ENCODE assay signal across 33 cellular contexts in the genomic region with DNA sequence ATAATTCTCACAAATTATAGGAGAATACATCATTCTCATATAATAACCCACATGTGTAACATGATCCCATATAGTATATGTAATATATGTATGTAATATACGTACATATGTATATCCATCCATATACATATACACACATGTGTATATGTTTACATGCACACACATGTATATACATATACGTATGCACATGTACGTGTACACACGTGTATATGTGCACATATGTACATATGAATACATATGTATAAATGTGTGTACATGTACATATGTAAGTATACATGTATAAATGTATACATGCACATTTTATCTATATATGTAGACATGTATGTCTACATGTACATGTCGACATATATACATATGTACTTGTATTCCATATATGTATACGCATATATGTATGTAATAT.
A peak's percentile ranks its signal among the peaks of the same experiment; 100 is the strongest.
DNase-seq lines count a peak whose midpoint lies in the region; ATAC-seq, FAIRE-seq and TF ChIP-seq lines count a peak whose summit lies in the region.
"Had no signal": no experiment of that assay in that cellular context is flagged by ENCODE, and none has a peak within 500 bp of the region (broad histone marks: within the 10 kb centered on the region; RNA-seq: fewer than 3 reads in every experiment).

No MANE protein-coding gene starts in this region.

- TF ChIP-seq RAD21 in HepG2 (CRISPR knock-in tag; IDR thresholded peaks at IDR 0.05) = no peak

- TF ChIP-seq CTCF in HepG2 (CRISPR knock-in tag; IDR thresholded peaks at IDR 0.05) = no peak
- no peak for TF ChIP-seq CTCF in right lobe of liver (IDR thresholded peaks at IDR 0.05)
- no peak for TF ChIP-seq CTCF in pancreas (IDR thresholded peaks at IDR 0.05)

- no peak for FAIRE-seq in HepG2 (lab: Jason Lieb, UNC)
- peak; percentile 33 for FAIRE-seq in colon (lab: Jason Lieb, UNC)
- peak; percentile 57 for FAIRE-seq in frontal cortex (lab: Jason Lieb, UNC)
- FAIRE-seq in pancreas (lab: Jason Lieb, UNC) = peak; percentile 9
- FAIRE-seq: A204.1, A549, D721Med had no signal

- no peaks in the 10 kb centered on the region for H3K27me3 ChIP-seq in HepG2 (ENCODE audit: control insufficient read depth in 1 of 2, insufficient read depth in 2 of 2, low read length in 2 of 2)
- H3K27me3 ChIP-seq in right lobe of liver = no peaks in the 10 kb centered on the region
- peaks cover 0 to 8% (median 1%) of the 10 kb centered on the region in 4 donors for H3K27me3 ChIP-seq in pancreas
- H3K27me3 ChIP-seq: BE2C; BLaER1; BLaER1 treated with 17β-estradiol and CSF1 and Interleukin-3, amounts not matched to agents 10 nM and 100 nM had no signal

- TF ChIP-seq EP300 in HepG2 (IDR thresholded peaks at IDR 0.05; ENCODE audit: low read depth in 2 of 2, low read length in 2 of 2) = no peak
- TF ChIP-seq EP300 in HepG2 (CRISPR knock-in tag; IDR thresholded peaks at IDR 0.05; ENCODE audit: borderline replicate concordance) = no peak

- no peaks in the 10 kb centered on the region for H4K20me1 ChIP-seq in HepG2 (ENCODE audit: insufficient read depth, low read length)
- H4K20me1 ChIP-seq: BLaER1 had no signal

- ATAC-seq in HepG2 (no peak), right lobe of liver (no peak), pancreas (no peak), GM18519 (IDR thresholded peaks at IDR 0.05; ENCODE audit: low FRiP score, unreplicated experiment) (no peak)
- ATAC-seq: A549; CD8-positive, alpha-beta T cell had no signal

- CTCF ChIA-PET in HepG2 (lab: Yijun Ruan, JAX; ENCODE audit: low intra/inter-chr PET ratio, low total read pairs) = no interaction called here

- no TSS peak for BruUV-seq in HepG2 (replicated peaks; lab: Mats Ljungman, UMichigan)

- H3K27ac ChIP-seq in HepG2 (ENCODE audit: extremely low read length, insufficient read depth, low read length) (no peak overlapping the region), right lobe of liver (no peak overlapping the region), pancreas (no peak overlapping the region)
- H3K27ac ChIP-seq: 22Rv1; A549; BLaER1; BLaER1 treated with 17β-estradiol and CSF1 and Interleukin-3, amounts not matched to agents 10 nM and 100 nM; C4-2B had no signal

- H3K4me2 ChIP-seq in HepG2 (ENCODE audit: low read depth, low read length) = no peak overlapping the region
- H3K4me2 ChIP-seq: A549; BLaER1; BLaER1 treated with 17β-estradiol and CSF1 and Interleukin-3, amounts not matched to agents 10 nM and 100 nM had no signal

- H3K36me3 ChIP-seq in HepG2 (replicated peaks in 1 of 2; ENCODE audit: control insufficient read depth in 1 of 2, insufficient read depth in 2 of 2, low read length in 2 of 2) = no peaks in the 10 kb centered on the region
- H3K36me3 ChIP-seq in right lobe of liver = no peaks in the 10 kb centered on the region
- H3K36me3 ChIP-seq in pancreas = no peaks in the 10 kb centered on the region
- H3K36me3 ChIP-seq: BE2C; BLaER1; BLaER1 treated with 17β-estradiol and CSF1 and Interleukin-3, amounts not matched to agents 10 nM and 100 nM had no signal

- DNase-seq in HepG2 (ENCODE audit: low spot score) (no peak), right lobe of liver (no peak), frontal cortex (ENCODE audit: low spot score in 2 of 2) (no peak), pancreas (no peak), NCI-H2196 treated with DMSO at 0.1 percent for 48 hours (lab: John Stamatoyannopoulos, UW; ENCODE audit: unreplicated experiment) (no peak), G401 (ENCODE audit: low spot score) (no peak)
- DNase-seq: 8988T; ACHN; AML-193; BE2C; C1 segment of cervical spinal cord; Caco-2; Calu3; CD4-positive, alpha-beta memory T cell; CD4-positive, alpha-beta T cell; CD4-positive, CD25-positive, alpha-beta regulatory T cell; CD8-positive, alpha-beta memory T cell; CD8-positive, alpha-beta T cell; COR-L47; DMS 273 treated with DMSO at 0.1 percent for 48 hours; DMS153; DMS53; DND-41; EL had no signal

- H3K4me1 ChIP-seq in HepG2 (ENCODE audit: insufficient read depth, low read length) (no peaks in the 10 kb centered on the region), right lobe of liver (no peaks in the 10 kb centered on the region), pancreas (no peaks in the 10 kb centered on the region)
- H3K4me1 ChIP-seq: A549; BE2C; BLaER1; BLaER1 treated with 17β-estradiol and CSF1 and Interleukin-3, amounts not matched to agents 10 nM and 100 nM; Caco-2 had no signal

- no peak overlapping the region for H3K9ac ChIP-seq in HepG2 (ENCODE audit: insufficient read depth, low read depth, low read length)
- H3K9ac ChIP-seq: BLaER1; BLaER1 treated with 17β-estradiol and CSF1 and Interleukin-3, amounts not matched to agents 10 nM and 100 nM had no signal

- no peak for TF ChIP-seq POLR2A in HepG2 (IDR thresholded peaks at IDR 0.05; ENCODE audit: insufficient read depth in 1 of 2, low read depth in 2 of 2, low read length in 2 of 2)
- TF ChIP-seq POLR2A in right lobe of liver (IDR thresholded peaks at IDR 0.05) = no peak

- POLR2A ChIA-PET in HepG2 (lab: Yijun Ruan, JAX) = no interaction called here

- H3K4me3 ChIP-seq in HepG2 (replicated peaks in 1 of 3; ENCODE audit: insufficient read depth in 1 of 3, low read depth in 2 of 3, low read length in 3 of 3) = no peak overlapping the region
- H3K4me3 ChIP-seq in right lobe of liver = no peak overlapping the region
- no peak overlapping the region for H3K4me3 ChIP-seq in pancreas
- H3K4me3 ChIP-seq: A549; BLaER1; BLaER1 treated with 17β-estradiol and CSF1 and Interleukin-3, amounts not matched to agents 10 nM and 100 nM had no signal

- in situ Hi-C loops in HepG2 (cut with HindIII; ENCODE audit: extremely low pct_ligation_motif_present, low pct_unique_long_range_greater_than_20kb) = no loop called here
- in situ Hi-C loops in G401 (cut with HindIII; ENCODE audit: low sequenced_read_pairs) = no loop called here

- WGBS in HepG2 (ENCODE audit: low lambda C conversion rate) = 21% methylated on average over 6 of the region's 6 CpGs
- 65% methylated on average over 6 of the region's 6 CpGs for WGBS in right lobe of liver (ENCODE audit: insufficient coverage, low coverage, low lambda C conversion rate, missing lambda C conversion rate)
- 68 to 81% methylated on average over 6 of the region's 6 CpGs for WGBS in pancreas, 2 donors

- no peak overlapping the region for H2AFZ ChIP-seq in HepG2 (ENCODE audit: low read length)

- no peaks in the 10 kb centered on the region for H3K9me3 ChIP-seq in HepG2 (ENCODE audit: low read length)
- H3K9me3 ChIP-seq in right lobe of liver = no peaks in the 10 kb centered on the region
- no peaks in the 10 kb centered on the region for H3K9me3 ChIP-seq in pancreas
- H3K9me3 ChIP-seq: A549; BE2C; BLaER1; BLaER1 treated with 17β-estradiol and CSF1 and Interleukin-3, amounts not matched to agents 10 nM and 100 nM; Caco-2 had no signal

- H3K79me2 ChIP-seq in HepG2 (ENCODE audit: insufficient read depth, low read length) = no peaks in the 10 kb centered on the region

- intact Hi-C loops in HepG2 (cut with micrococcal nuclease; ENCODE audit: unreplicated experiment) (no loop called here), right lobe of liver (cut with DNase I) (no loop called here), pancreas (cut with DNase I) (no loop called here)

TF ChIP-seq in HepG2, 621 proteins besides CTCF, POLR2A, EP300 and RAD21:
- TF ChIP-seq, protein P1, sequence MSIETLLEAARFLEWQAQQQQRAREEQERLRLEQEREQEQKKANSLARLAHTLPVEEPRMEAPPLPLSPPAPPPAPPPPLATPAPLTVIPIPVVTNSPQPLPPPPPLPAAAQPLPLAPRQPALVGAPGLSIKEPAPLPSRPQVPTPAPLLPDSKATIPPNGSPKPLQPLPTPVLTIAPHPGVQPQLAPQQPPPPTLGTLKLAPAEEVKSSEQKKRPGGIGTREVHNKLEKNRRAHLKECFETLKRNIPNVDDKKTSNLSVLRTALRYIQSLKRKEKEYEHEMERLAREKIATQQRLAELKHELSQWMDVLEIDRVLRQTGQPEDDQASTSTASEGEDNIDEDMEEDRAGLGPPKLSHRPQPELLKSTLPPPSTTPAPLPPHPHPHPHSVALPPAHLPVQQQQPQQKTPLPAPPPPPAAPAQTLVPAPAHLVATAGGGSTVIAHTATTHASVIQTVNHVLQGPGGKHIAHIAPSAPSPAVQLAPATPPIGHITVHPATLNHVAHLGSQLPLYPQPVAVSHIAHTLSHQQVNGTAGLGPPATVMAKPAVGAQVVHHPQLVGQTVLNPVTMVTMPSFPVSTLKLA (IDR thresholded peaks at IDR 0.05) = peak; percentile 75
- TF ChIP-seq, protein P2, sequence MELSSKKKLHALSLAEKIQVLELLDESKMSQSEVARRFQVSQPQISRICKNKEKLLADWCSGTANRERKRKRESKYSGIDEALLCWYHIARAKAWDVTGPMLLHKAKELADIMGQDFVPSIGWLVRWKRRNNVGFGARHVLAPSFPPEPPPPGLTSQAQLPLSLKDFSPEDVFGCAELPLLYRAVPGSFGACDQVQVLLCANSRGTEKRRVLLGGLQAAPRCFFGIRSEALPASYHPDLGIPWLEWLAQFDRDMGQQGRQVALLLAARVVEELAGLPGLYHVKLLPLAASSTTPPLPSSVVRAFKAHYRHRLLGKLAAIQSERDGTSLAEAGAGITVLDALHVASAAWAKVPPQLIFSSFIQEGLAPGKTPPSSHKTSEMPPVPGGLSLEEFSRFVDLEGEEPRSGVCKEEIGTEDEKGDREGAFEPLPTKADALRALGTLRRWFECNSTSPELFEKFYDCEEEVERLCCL (CRISPR knock-in tag; IDR thresholded peaks at IDR 0.05; ENCODE audit: borderline replicate concordance) = no peak
